Comparison of ENCODE assay signal across 18 cellular contexts in genomic region chr10:13873201-13873600, GRCh38.
A peak's percentile ranks its signal among the peaks of the same experiment; 100 is the strongest.
DNase-seq lines count a peak whose midpoint lies in the region; ATAC-seq, FAIRE-seq and TF ChIP-seq lines count a peak whose summit lies in the region.
"Had no signal": no experiment of that assay in that cellular context is flagged by ENCODE, and none has a peak within 500 bp of the region (broad histone marks: within the 10 kb centered on the region; RNA-seq: fewer than 3 reads in every experiment).

No MANE protein-coding gene starts in this region.

- H2AFZ ChIP-seq in HepG2 (ENCODE audit: low read length) (no peak overlapping the region), OCI-LY7 (ENCODE audit: low read length) (peak overlapping the region; percentile 74; the same call in 1 of the 2 replicates)

- 49% methylated on average over 6 of the region's 6 CpGs for WGBS in right lobe of liver (ENCODE audit: insufficient coverage, low coverage, low lambda C conversion rate, missing lambda C conversion rate)
- 41% methylated on average over 6 of the region's 6 CpGs for WGBS in HepG2 (ENCODE audit: low lambda C conversion rate)

- H3K4me3 Mint-ChIP-seq in naive B cell = peak overlapping the region; percentile 25 to 84 (median 54)
- H3K4me3 Mint-ChIP-seq: CD8-positive, alpha-beta memory T cell; T-cell had no signal

- H4K20me1 ChIP-seq in HepG2 (ENCODE audit: insufficient read depth, low read length) (no peaks in the 10 kb centered on the region), OCI-LY7 (ENCODE audit: insufficient read depth, low read length) (no peaks in the 10 kb centered on the region)

- H3K4me1 ChIP-seq in right lobe of liver (peaks cover 0 to 10% (median 0%) of the 10 kb centered on the region in 4 donors), HepG2 (ENCODE audit: insufficient read depth, low read length) (peaks cover 13% of the 10 kb centered on the region), OCI-LY7 (ENCODE audit: insufficient read depth, low read length, poor library complexity, severe bottlenecking) (peaks cover 15% of the 10 kb centered on the region), upper lobe of right lung (peaks cover 13% of the 10 kb centered on the region), mucosa of descending colon (ENCODE audit: low read depth) (no peaks in the 10 kb centered on the region)
- H3K4me1 ChIP-seq: prostate gland had no signal

- in situ Hi-C loops in HepG2 (cut with HindIII; ENCODE audit: extremely low pct_ligation_motif_present, low pct_unique_long_range_greater_than_20kb) = no loop called here

- no peaks in the 10 kb centered on the region for H3K36me3 ChIP-seq in right lobe of liver
- no peaks in the 10 kb centered on the region for H3K36me3 ChIP-seq in HepG2 (replicated peaks in 1 of 2; ENCODE audit: control insufficient read depth in 1 of 2, insufficient read depth in 2 of 2, low read length in 2 of 2)
- no peaks in the 10 kb centered on the region for H3K36me3 ChIP-seq in OCI-LY7 (ENCODE audit: insufficient read depth, low read length)
- no peaks in the 10 kb centered on the region for H3K36me3 ChIP-seq in upper lobe of right lung
- H3K36me3 ChIP-seq in mucosa of descending colon (ENCODE audit: low read depth) = no peaks in the 10 kb centered on the region
- H3K36me3 ChIP-seq: prostate gland had no signal

- TF ChIP-seq EP300 in HepG2 (IDR thresholded peaks at IDR 0.05; ENCODE audit: low read depth in 2 of 2, low read length in 2 of 2) (no peak), HepG2 (CRISPR knock-in tag; IDR thresholded peaks at IDR 0.05; ENCODE audit: borderline replicate concordance) (no peak)

- CTCF ChIA-PET in HepG2 (lab: Yijun Ruan, JAX; ENCODE audit: low intra/inter-chr PET ratio, low total read pairs) (no interaction called here), OCI-LY7 (lab: Charles Lee; ENCODE audit: unreplicated experiment) (no interaction called here)

- no peaks in the 10 kb centered on the region for H3K9me3 ChIP-seq in right lobe of liver
- H3K9me3 ChIP-seq in HepG2 (ENCODE audit: low read length) = no peaks in the 10 kb centered on the region
- H3K9me3 ChIP-seq in OCI-LY7 (ENCODE audit: low read length) = no peaks in the 10 kb centered on the region
- no peaks in the 10 kb centered on the region for H3K9me3 ChIP-seq in upper lobe of right lung
- H3K9me3 ChIP-seq in mucosa of descending colon = no peaks in the 10 kb centered on the region
- H3K9me3 ChIP-seq: prostate gland had no signal

- H3K4me2 ChIP-seq in HepG2 (ENCODE audit: low read depth, low read length) = no peak overlapping the region
- no peak overlapping the region; the same call in 1 of the 2 replicates for H3K4me2 ChIP-seq in OCI-LY7 (ENCODE audit: low read length)

- H3K9me3 Mint-ChIP-seq in naive B cell = peaks cover 0 to 4% (median 0%) of the 10 kb centered on the region in 7 donors
- H3K9me3 Mint-ChIP-seq: CD8-positive, alpha-beta memory T cell had no signal

- no peak for TF ChIP-seq RAD21 in HepG2 (CRISPR knock-in tag; IDR thresholded peaks at IDR 0.05)

- POLR2A ChIA-PET in HepG2 (lab: Yijun Ruan, JAX) = no interaction called here
- POLR2A ChIA-PET in OCI-LY7 (lab: Charles Lee) = interaction anchor here (0.7 to 1.6 kb wide), 5 partner anchors 10 to 972 kb away, joined by 3 to 6 read pairs (median 4); no protein-coding TSS in a partner anchor

- no peak for DNase-seq in right lobe of liver
- DNase-seq in HepG2 (ENCODE audit: low spot score) = no peak
- DNase-seq in OCI-LY7 (ENCODE audit: low spot score) = peak; percentile 53
- peak; percentile 62 for DNase-seq in naive B cell
- DNase-seq in upper lobe of right lung = no peak
- DNase-seq in mucosa of descending colon = no peak
- DNase-seq: ACHN; caudate nucleus; CD8-positive, alpha-beta memory T cell; MM.1S; NCI-H2107; stimulated activated CD4-positive, alpha-beta T cell treated with anti-CD3 and anti-CD28 coated beads, Interleukin-12 subunit alpha, Interleukin-12 subunit beta, amount 100 ng/mL, for 4 hours; stimulated activated naive CD4-positive, alpha-beta T cell; T-cell had no signal

- TF ChIP-seq CTCF in right lobe of liver (IDR thresholded peaks at IDR 0.05) = no peak
- no peak for TF ChIP-seq CTCF in HepG2 (CRISPR knock-in tag; IDR thresholded peaks at IDR 0.05)
- no peak for TF ChIP-seq CTCF in OCI-LY7 (conservative IDR thresholded peaks at IDR 0.05; ENCODE audit: low read length)
- TF ChIP-seq CTCF in upper lobe of right lung (IDR thresholded peaks at IDR 0.05) = no peak
- TF ChIP-seq CTCF in mucosa of descending colon (IDR thresholded peaks at IDR 0.05) = no peak

- H3K79me2 ChIP-seq in HepG2 (ENCODE audit: insufficient read depth, low read length) = no peaks in the 10 kb centered on the region
- H3K79me2 ChIP-seq in OCI-LY7 (ENCODE audit: insufficient read depth, low read depth, low read length) = no peaks in the 10 kb centered on the region

- ATAC-seq in right lobe of liver (peak in 1 of 4 donors; percentile 25), HepG2 (no peak), naive B cell (ENCODE audit: low read depth in 2 of 2) (peak; percentile 85 to 87), upper lobe of right lung (peak; percentile 8), HG03196 (IDR thresholded peaks at IDR 0.05; ENCODE audit: unreplicated experiment) (no peak), mucosa of descending colon (no peak), HG02588 (IDR thresholded peaks at IDR 0.05; ENCODE audit: unreplicated experiment) (no peak)
- ATAC-seq: naive thymus-derived CD4-positive, alpha-beta T cell; T-cell had no signal

- no peak for FAIRE-seq in HepG2 (lab: Jason Lieb, UNC)

- peak overlapping the region in 2 of 3 donors; percentile 13 to 22 for H3K27ac ChIP-seq in right lobe of liver
- no peak overlapping the region for H3K27ac ChIP-seq in HepG2 (ENCODE audit: extremely low read length, insufficient read depth, low read length)
- no peak overlapping the region for H3K27ac ChIP-seq in OCI-LY7 (ENCODE audit: low read depth, low read length, poor library complexity, severe bottlenecking)
- H3K27ac ChIP-seq in upper lobe of right lung = peak overlapping the region; percentile 47
- H3K27ac ChIP-seq: prostate gland had no signal

- BruUV-seq in HepG2 (replicated peaks; lab: Mats Ljungman, UMichigan) (no TSS peak), OCI-LY7 (replicated peaks; lab: Mats Ljungman, UMichigan) (no TSS peak)

- H3K9ac ChIP-seq in HepG2 (ENCODE audit: insufficient read depth, low read depth, low read length) = no peak overlapping the region

- peaks cover 23 to 52% (median 49%) of the 10 kb centered on the region in 3 donors for H3K4me1 Mint-ChIP-seq in naive B cell
- H3K4me1 Mint-ChIP-seq: CD8-positive, alpha-beta memory T cell had no signal

- H3K4me3 ChIP-seq in right lobe of liver (no peak overlapping the region), HepG2 (replicated peaks in 1 of 3; ENCODE audit: insufficient read depth in 1 of 3, low read depth in 2 of 3, low read length in 3 of 3) (no peak overlapping the region), OCI-LY7 (ENCODE audit: low read depth, low read length, poor library complexity, severe bottlenecking) (no peak overlapping the region), upper lobe of right lung (no peak overlapping the region), mucosa of descending colon (no peak overlapping the region)
- H3K4me3 ChIP-seq: prostate gland had no signal

- peak overlapping the region; percentile 36 to 97 (median 83) for H3K27ac Mint-ChIP-seq in naive B cell
- H3K27ac Mint-ChIP-seq: T-cell had no signal

- H3K27me3 Mint-ChIP-seq in naive B cell = peaks cover 0 to 5% (median 0%) of the 10 kb centered on the region in 3 donors

- H3K36me3 Mint-ChIP-seq in naive B cell = no peaks in the 10 kb centered on the region
- H3K36me3 Mint-ChIP-seq: CD8-positive, alpha-beta memory T cell; naive thymus-derived CD4-positive, alpha-beta T cell; T-cell had no signal

- no peaks in the 10 kb centered on the region for H3K9me2 ChIP-seq in OCI-LY7 (ENCODE audit: insufficient read depth, low read length)

- intact Hi-C loops in right lobe of liver (cut with DNase I) = no loop called here
- intact Hi-C loops in HepG2 (cut with micrococcal nuclease; ENCODE audit: unreplicated experiment) = no loop called here
- intact Hi-C loops in OCI-LY7 (cut with micrococcal nuclease; ENCODE audit: unreplicated experiment) = loop anchor here (10.0 kb wide), 1 partner anchor 88 kb away; no protein-coding TSS in a partner anchor
- intact Hi-C loops in upper lobe of right lung (cut with DNase I) = no loop called here
- intact Hi-C loops in mucosa of descending colon (cut with DNase I, micrococcal nuclease) = no loop called here

- TF ChIP-seq POLR2A in right lobe of liver (IDR thresholded peaks at IDR 0.05) = no peak
- TF ChIP-seq POLR2A in HepG2 (IDR thresholded peaks at IDR 0.05; ENCODE audit: insufficient read depth in 1 of 2, low read depth in 2 of 2, low read length in 2 of 2) = no peak

- H3K27me3 ChIP-seq in right lobe of liver = no peaks in the 10 kb centered on the region
- peaks cover 0 to 20% of the 10 kb centered on the region in 2 experiments; a peak in 3 of 5 replicates for H3K27me3 ChIP-seq in HepG2 (ENCODE audit: control insufficient read depth in 1 of 2, insufficient read depth in 2 of 2, low read length in 2 of 2)
- H3K27me3 ChIP-seq in upper lobe of right lung = no peaks in the 10 kb centered on the region

TF ChIP-seq in HepG2, 621 proteins besides CTCF, POLR2A, EP300 and RAD21:
- TF ChIP-seq MBNL3 (CRISPR knock-in tag; conservative IDR thresholded peaks at IDR 0.05) (no peak), MTERF4 (CRISPR knock-in tag; IDR thresholded peaks at IDR 0.05) (no peak), LCORL (IDR thresholded peaks at IDR 0.05) (no peak), LCORL (CRISPR knock-in tag; IDR thresholded peaks at IDR 0.05) (no peak), CBFB (CRISPR knock-in tag; IDR thresholded peaks at IDR 0.05) (no peak), DMAP1 (CRISPR knock-in tag; IDR thresholded peaks at IDR 0.05) (no peak), SIX4 (CRISPR knock-in tag; IDR thresholded peaks at IDR 0.05) (no peak), TAF1 (CRISPR knock-in tag; IDR thresholded peaks at IDR 0.05) (no peak), ERF (CRISPR knock-in tag; IDR thresholded peaks at IDR 0.05) (no peak), ZNF768 (CRISPR knock-in tag; IDR thresholded peaks at IDR 0.05) (no peak), YEATS2 (CRISPR knock-in tag; IDR thresholded peaks at IDR 0.05; ENCODE audit: borderline replicate concordance) (no peak), RFXAP (CRISPR knock-in tag; IDR thresholded peaks at IDR 0.05; ENCODE audit: borderline replicate concordance) (no peak)

Comparison
In these comparisons a context has a peak if more than half of its experiments do, and no peak if none do; other contexts are left out.
1. H3K27ac ChIP-seq: peak in right lobe of liver (2 of 3) and upper lobe of right lung (single experiment); none in HepG2 (single experiment) and OCI-LY7 (single experiment).
2. ATAC-seq: peak in naive B cell (2 of 2) and upper lobe of right lung (single experiment); none in HepG2 (single experiment), HG03196 (single experiment), mucosa of descending colon (single experiment) and HG02588 (single experiment).
3. DNase-seq: peak in OCI-LY7 (single experiment) and naive B cell (single experiment); none in right lobe of liver (0 of 3), HepG2 (single experiment), upper lobe of right lung (single experiment) and mucosa of descending colon (0 of 3).